23 cellular contexts compared by ENCODE assay signal in genomic region chr2:69243652-69244051, GRCh38.
"Had no signal": no experiment of that assay in that cellular context is flagged by ENCODE, and none has a peak within 500 bp of the region (broad histone marks: within the 10 kb centered on the region; RNA-seq: fewer than 3 reads in every experiment).

No MANE protein-coding gene starts in this region.

- H3K9me3 Mint-ChIP-seq: activated naive CD4-positive, alpha-beta T cell treated with anti-CD3 and anti-CD28 coated beads for 36 hours; activated T-cell treated with anti-CD3 and anti-CD28 coated beads, Interleukin-2, amount 50 U/mL, for 24 hours; dendritic cell treated with granulocyte-macrophage colony-stimulating factor and Interleukin-4, amounts not matched to agents 40 ng/mL and 50 ng/mL, for 4 days had no signal

- H3K4me3 ChIP-seq: esophagus muscularis mucosa, prostate gland, spleen, upper lobe of right lung had no signal

- H3K27ac ChIP-seq: brain microvascular endothelial cell, prostate gland, spleen, upper lobe of right lung had no signal

- FAIRE-seq: endothelial cell of umbilical vein, islet of Langerhans had no signal

- ATAC-seq: activated CD8-positive, alpha-beta T cell treated with anti-CD3 and anti-CD28 coated beads, Interleukin-2, amount 10 ng/mL, durations not matched to agents 7 days and 5 days; left cardiac atrium; right cardiac atrium; upper lobe of right lung had no signal

- DNase-seq: activated CD4-positive, alpha-beta T cell treated with anti-CD3 and anti-CD28 coated beads for 48 hours; activated CD4-positive, CD25-positive, alpha-beta regulatory T cell; activated CD8-positive, alpha-beta T cell treated with anti-CD3 and anti-CD28 coated beads, Interleukin-2, amount 10 ng/mL, durations not matched to agents 7 days and 5 days; activated naive CD4-positive, alpha-beta T cell treated with anti-CD3 and anti-CD28 coated beads for 36 hours; activated T-cell treated with anti-CD3 and anti-CD28 coated beads, Interleukin-2, amount 50 U/mL, for 24 hours; anterior cingulate cortex; brain microvascular endothelial cell; cerebellar nuclear complex; effector CD8-positive, alpha-beta T cell; left cardiac atrium; mesendoderm; right cardiac atrium; SK-N-SH; spleen; stimulated activated naive CD4-positive, alpha-beta T cell; T-helper 1 cell; T-helper 9 cell; upper lobe of right lung had no signal

- H3K27me3 ChIP-seq: brain microvascular endothelial cell, esophagus muscularis mucosa, spleen, upper lobe of right lung had no signal

- H3K4me2 ChIP-seq: SK-N-SH had no signal

- H3K27ac Mint-ChIP-seq: activated CD8-positive, alpha-beta T cell treated with anti-CD3 and anti-CD28 coated beads, Interleukin-2, amount 10 ng/mL, durations not matched to agents 7 days and 5 days; activated naive CD4-positive, alpha-beta T cell treated with anti-CD3 and anti-CD28 coated beads for 36 hours; activated T-cell treated with anti-CD3 and anti-CD28 coated beads, Interleukin-2, amount 50 U/mL, for 24 hours; dendritic cell treated with granulocyte-macrophage colony-stimulating factor and Interleukin-4, amounts not matched to agents 40 ng/mL and 50 ng/mL, for 4 days had no signal

- H3K36me3 ChIP-seq: brain microvascular endothelial cell, prostate gland, spleen had no signal

- H3K4me1 ChIP-seq: prostate gland, upper lobe of right lung had no signal

- H3K4me3 Mint-ChIP-seq: activated CD8-positive, alpha-beta T cell treated with anti-CD3 and anti-CD28 coated beads, Interleukin-2, amount 10 ng/mL, durations not matched to agents 7 days and 5 days; activated naive CD4-positive, alpha-beta T cell treated with anti-CD3 and anti-CD28 coated beads for 36 hours; activated T-cell treated with anti-CD3 and anti-CD28 coated beads, Interleukin-2, amount 50 U/mL, for 24 hours; dendritic cell treated with granulocyte-macrophage colony-stimulating factor and Interleukin-4, amounts not matched to agents 40 ng/mL and 50 ng/mL, for 4 days had no signal

- H3K9me2 ChIP-seq: SK-N-SH had no signal

- H3K9me3 ChIP-seq: esophagus muscularis mucosa, prostate gland, SK-N-SH, spleen, upper lobe of right lung had no signal

- H3K9ac ChIP-seq: SK-N-SH had no signal
